8 cellular contexts compared by ENCODE assay signal in genomic region chr14:39233680-39234326, GRCh38. TPM values are rescaled to one million over a fixed set of nuclear protein-coding genes. Genes with fewer than 3 reads are reported as not detected.
DNase-seq lines count a peak whose midpoint lies in the region; ATAC-seq and TF ChIP-seq lines count a peak whose summit lies in the region.

TSS of gene MIA2 (plus strand) at chr14:39233915. CDS start at chr14:39234115, 200 bp downstream.

- H3K4me1 ChIP-seq in Caco-2 (peaks cover 32% of the 10 kb centered on the region), ovary (ENCODE audit: insufficient read depth) (no peaks in the 10 kb centered on the region)

- H3K4me1 Mint-ChIP-seq in Caco-2 (ENCODE audit: low read depth, unreplicated experiment): no peaks in the 10 kb centered on the region
- H3K4me1 Mint-ChIP-seq in T-helper 2 cell treated with Interferon-gamma antibody and Interleukin-4, amounts not matched to agents 5 μg/mL and 100 μg/mL, for 36 hours (ENCODE audit: low read depth): peaks cover 39% of the 10 kb centered on the region

- peak within 1 kb of the TSS; percentile 42 for H3K4me3 ChIP-seq in Caco-2 (ENCODE audit: low read depth, low read length)
- H3K4me3 ChIP-seq in ovary: no peak within 1 kb of the TSS

- peak in 1 of 2 experiments; percentile 17 for DNase-seq in Caco-2
- no peak for DNase-seq in T-helper 2 cell treated with Interferon-gamma antibody and Interleukin-4, amounts not matched to agents 5 μg/mL and 100 μg/mL, for 36 hours (ENCODE audit: low spot score)
- no peak for DNase-seq in glomerular endothelial cell (ENCODE audit: extremely low read depth, low read depth, low spot score)
- no peak for DNase-seq in ovary
- no peak for DNase-seq in amniotic stem cell (lab: John Stamatoyannopoulos, UW)
- no peak for DNase-seq in NCI-H510A treated with DMSO at 0.1 percent for 48 hours (lab: John Stamatoyannopoulos, UW)

- TF ChIP-seq POLR2A in ovary (IDR thresholded peaks at IDR 0.05): no peak

- peak within 1 kb of the TSS; percentile 79 for H3K4me3 Mint-ChIP-seq in Caco-2 (ENCODE audit: unreplicated experiment)
- H3K4me3 Mint-ChIP-seq in T-helper 2 cell treated with Interferon-gamma antibody and Interleukin-4, amounts not matched to agents 5 μg/mL and 100 μg/mL, for 36 hours: peak within 1 kb of the TSS; percentile 28

- CTCF ChIA-PET in Caco-2 (lab: Charles Lee): no interaction called here

- no TSS peak for BruUV-seq in Caco-2 (replicated peaks; lab: Mats Ljungman, UMichigan)

- peak within 1 kb of the TSS; percentile 64 for H3K27ac Mint-ChIP-seq in Caco-2 (ENCODE audit: unreplicated experiment)
- peak within 1 kb of the TSS; percentile 82 for H3K27ac Mint-ChIP-seq in T-helper 2 cell treated with Interferon-gamma antibody and Interleukin-4, amounts not matched to agents 5 μg/mL and 100 μg/mL, for 36 hours

- no peaks in the 10 kb centered on the region for H3K27me3 Mint-ChIP-seq in Caco-2 (ENCODE audit: insufficient read depth, unreplicated experiment)
- no peaks in the 10 kb centered on the region for H3K27me3 Mint-ChIP-seq in T-helper 2 cell treated with Interferon-gamma antibody and Interleukin-4, amounts not matched to agents 5 μg/mL and 100 μg/mL, for 36 hours (ENCODE audit: low read depth)

- intact Hi-C loops in Caco-2 (cut with micrococcal nuclease; ENCODE audit: unreplicated experiment): loop anchor here (1.0 kb wide), 2 partner anchors 9 to 33 kb away; no protein-coding TSS in a partner anchor
- intact Hi-C loops in ovary (cut with DNase I): no loop called here

- POLR2A ChIA-PET in Caco-2 (lab: Charles Lee): no interaction called here

- H3K36me3 ChIP-seq in Caco-2 (ENCODE audit: control insufficient read depth, insufficient read depth, low read length) (no peaks in the 10 kb centered on the region), ovary (no peaks in the 10 kb centered on the region)

- H3K9me3 Mint-ChIP-seq in Caco-2 (ENCODE audit: unreplicated experiment): no peaks in the 10 kb centered on the region
- no peaks in the 10 kb centered on the region for H3K9me3 Mint-ChIP-seq in T-helper 2 cell treated with Interferon-gamma antibody and Interleukin-4, amounts not matched to agents 5 μg/mL and 100 μg/mL, for 36 hours

- H3K27me3 ChIP-seq in Caco-2 (replicated peaks; ENCODE audit: control insufficient read depth, insufficient read depth, low read length): no peaks in the 10 kb centered on the region
- H3K27me3 ChIP-seq in ovary: no peaks in the 10 kb centered on the region

- TF ChIP-seq CTCF in Caco-2 (IDR thresholded peaks at IDR 0.05; ENCODE audit: insufficient read depth in 1 of 2, low read depth in 1 of 2, low read length in 1 of 2, severe bottlenecking in 1 of 2, unreplicated experiment in 1 of 2) (no peak), ovary (IDR thresholded peaks at IDR 0.05) (no peak)

- no peak for TF ChIP-seq EP300 in ovary (IDR thresholded peaks at IDR 0.05)

- H3K36me3 Mint-ChIP-seq in Caco-2 (ENCODE audit: insufficient read depth, unreplicated experiment): no peaks in the 10 kb centered on the region
- H3K36me3 Mint-ChIP-seq in T-helper 2 cell treated with Interferon-gamma antibody and Interleukin-4, amounts not matched to agents 5 μg/mL and 100 μg/mL, for 36 hours (ENCODE audit: low read depth): peaks cover 1% of the 10 kb centered on the region

- H3K27ac ChIP-seq in ovary: no peak within 1 kb of the TSS

- ATAC-seq in HG03442 (IDR thresholded peaks at IDR 0.05; ENCODE audit: unreplicated experiment) (no peak), HG03095 (IDR thresholded peaks at IDR 0.05; ENCODE audit: unreplicated experiment) (no peak)

- H3K9me3 ChIP-seq in Caco-2 (no peaks in the 10 kb centered on the region), ovary (no peaks in the 10 kb centered on the region)

- WGBS in ovary, 3 donors: 58 to 65% (median 59%) methylated on average over 7 of the region's 7 CpGs

RNA-seq across cellular contexts. Expression of gene MIA2, which starts in this region (rescaled TPM):
- total RNA-seq in Caco-2 (2022): 60.4 and 71.5 TPM in 2 replicates
- 10.5 and 10.8 TPM in 2 replicates for total RNA-seq in glomerular endothelial cell
- 10 to 100 TPM; 12.5 to 21.9 (median 20.1) TPM for total RNA-seq in ovary
- 10 to 100 TPM; 11.7 to 15.5 TPM for polyA plus RNA-seq in ovary
